ENCODE assay signal across 10 cellular contexts in the genomic region with DNA sequence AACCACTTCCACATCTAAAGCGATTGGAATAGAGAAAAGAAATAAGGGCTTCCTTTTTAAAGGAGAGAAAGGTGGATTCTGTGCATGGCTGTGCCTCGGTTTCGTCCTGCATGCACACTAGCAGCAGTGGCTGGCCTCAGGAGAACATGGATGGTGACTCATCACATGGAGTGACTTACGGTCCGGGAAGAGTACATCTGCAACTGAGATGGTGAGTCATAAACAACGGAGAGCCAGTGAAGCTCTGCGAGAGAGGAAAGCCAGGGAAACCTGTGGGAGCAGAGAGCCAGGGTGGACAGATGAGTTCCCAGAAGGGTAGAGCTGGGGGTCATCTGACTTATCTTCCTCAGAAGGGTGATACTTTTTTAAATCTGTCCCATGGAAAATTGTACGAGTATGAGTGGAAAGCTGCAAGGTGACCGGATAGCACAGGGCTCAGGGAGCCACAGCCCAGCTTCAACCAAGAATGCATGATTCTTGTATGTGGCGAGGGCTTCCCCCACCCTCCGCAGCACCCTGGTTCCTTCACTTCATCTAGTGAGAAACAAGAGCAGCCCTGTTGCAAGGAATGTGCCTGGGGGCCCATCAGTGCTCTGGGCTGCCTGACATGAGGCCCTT.
A peak's percentile ranks its signal among the peaks of the same experiment; 100 is the strongest.
DNase-seq lines count a peak whose midpoint lies in the region; ATAC-seq and TF ChIP-seq lines count a peak whose summit lies in the region.
"Had no signal": no experiment of that assay in that cellular context is flagged by ENCODE, and none has a peak within 500 bp of the region (broad histone marks: within the 10 kb centered on the region; RNA-seq: fewer than 3 reads in every experiment).

No MANE protein-coding gene starts in this region.

- POLR2A ChIA-PET in HEK293 (lab: Yijun Ruan, JAX): interaction anchor here (1.0 kb wide), 2 partner anchors 12 to 259 kb away, joined by 3 to 4 read pairs; partner anchors contain the start of gene KLF6
- POLR2A ChIA-PET in activated CD8-positive, alpha-beta T cell treated with anti-CD3 and anti-CD28 coated beads, Interleukin-2, amount 10 ng/mL, durations not matched to agents 7 days and 5 days (lab: Charles Lee): no interaction called here

- DNase-seq in ascending aorta (ENCODE audit: low spot score in 2 of 2): peak; percentile 39 to 81
- peak; percentile 40 for DNase-seq in iPS-NIHi7 (ENCODE audit: extremely low spot score)
- DNase-seq in superior temporal gyrus (ENCODE audit: extremely low spot score): peak; percentile 67
- no peak for DNase-seq in substantia nigra (lab: John Stamatoyannopoulos, UW)
- no peak for DNase-seq in activated CD8-positive, alpha-beta T cell treated with anti-CD3 and anti-CD28 coated beads, Interleukin-2, amount 10 ng/mL, durations not matched to agents 7 days and 5 days
- no peak for DNase-seq in activated gamma-delta T cell (lab: John Stamatoyannopoulos, UW)
- DNase-seq: activated naive CD4-positive, alpha-beta T cell treated with anti-CD3 and anti-CD28 coated beads for 36 hours had no signal

- H3K4me3 ChIP-seq in HEK293 (ENCODE audit: low read depth, low read length) (no peak overlapping the region), ascending aorta (no peak overlapping the region)

- H3K27ac ChIP-seq in HEK293 (ENCODE audit: extremely low read depth, low read depth, low read length): no peak overlapping the region; the same call in 1 of the 2 replicates
- H3K27ac ChIP-seq in ascending aorta: peak overlapping the region; percentile 38 to 63
- no peak overlapping the region for H3K27ac ChIP-seq in substantia nigra (ENCODE audit: low read depth, low read length, poor library complexity, severe bottlenecking)
- H3K27ac ChIP-seq: neutrophil had no signal

- H3K27ac Mint-ChIP-seq in activated CD8-positive, alpha-beta T cell treated with anti-CD3 and anti-CD28 coated beads, Interleukin-2, amount 10 ng/mL, durations not matched to agents 7 days and 5 days: no peak overlapping the region
- H3K27ac Mint-ChIP-seq: activated naive CD4-positive, alpha-beta T cell treated with anti-CD3 and anti-CD28 coated beads for 36 hours had no signal

- H3K36me3 Mint-ChIP-seq in activated CD8-positive, alpha-beta T cell treated with anti-CD3 and anti-CD28 coated beads, Interleukin-2, amount 10 ng/mL, durations not matched to agents 7 days and 5 days (ENCODE audit: low read depth): no peaks in the 10 kb centered on the region

- H3K4me3 Mint-ChIP-seq in activated CD8-positive, alpha-beta T cell treated with anti-CD3 and anti-CD28 coated beads, Interleukin-2, amount 10 ng/mL, durations not matched to agents 7 days and 5 days: no peak overlapping the region
- H3K4me3 Mint-ChIP-seq: activated naive CD4-positive, alpha-beta T cell treated with anti-CD3 and anti-CD28 coated beads for 36 hours had no signal

- H3K9me3 ChIP-seq in HEK293 (ENCODE audit: control insufficient read depth, insufficient read depth, low read depth, low read length) (no peaks in the 10 kb centered on the region), ascending aorta (peaks cover 0 to 10% of the 10 kb centered on the region in 2 donors)
- H3K9me3 ChIP-seq: neutrophil had no signal

- no peak for ATAC-seq in activated CD8-positive, alpha-beta T cell treated with anti-CD3 and anti-CD28 coated beads, Interleukin-2, amount 10 ng/mL, durations not matched to agents 7 days and 5 days
- no peak for ATAC-seq in GM18520 (IDR thresholded peaks at IDR 0.05; ENCODE audit: unreplicated experiment)

- TF ChIP-seq CTCF in HEK293 (tag by site-specific recombination; IDR thresholded peaks at IDR 0.05) (no peak), ascending aorta (IDR thresholded peaks at IDR 0.05) (no peak)

- H3K4me1 ChIP-seq in HEK293 (ENCODE audit: control insufficient read depth, insufficient read depth, low read length) (peaks cover 4% of the 10 kb centered on the region), ascending aorta (peaks cover 0 to 21% of the 10 kb centered on the region in 2 donors)

- no peaks in the 10 kb centered on the region for H3K27me3 ChIP-seq in ascending aorta
- H3K27me3 ChIP-seq: neutrophil had no signal

- H3K36me3 ChIP-seq in HEK293 (ENCODE audit: control insufficient read depth in 2 of 2, insufficient read depth in 1 of 2, low read length in 2 of 2) (no peaks in the 10 kb centered on the region), ascending aorta (no peaks in the 10 kb centered on the region)
- H3K36me3 ChIP-seq: neutrophil had no signal

- peaks cover 13% of the 10 kb centered on the region for H3K27me3 Mint-ChIP-seq in activated CD8-positive, alpha-beta T cell treated with anti-CD3 and anti-CD28 coated beads, Interleukin-2, amount 10 ng/mL, durations not matched to agents 7 days and 5 days (ENCODE audit: low read depth)

- intact Hi-C loops in ascending aorta (cut with DNase I): loop anchor here (1.0 to 5.0 kb wide), 6 partner anchors 17 to 96 kb away; no protein-coding TSS in a partner anchor

- CTCF ChIA-PET in HEK293 (lab: Yijun Ruan, JAX): interaction anchor here (0.6 kb wide), 1 partner anchor 466 kb away, joined by 3 read pairs; no protein-coding TSS in a partner anchor
- CTCF ChIA-PET in activated CD8-positive, alpha-beta T cell treated with anti-CD3 and anti-CD28 coated beads, Interleukin-2, amount 10 ng/mL, durations not matched to agents 7 days and 5 days (lab: Charles Lee): no interaction called here

- H3K4me1 Mint-ChIP-seq in activated CD8-positive, alpha-beta T cell treated with anti-CD3 and anti-CD28 coated beads, Interleukin-2, amount 10 ng/mL, durations not matched to agents 7 days and 5 days (ENCODE audit: low read depth): no peaks in the 10 kb centered on the region

- no peaks in the 10 kb centered on the region for H3K9me3 Mint-ChIP-seq in activated CD8-positive, alpha-beta T cell treated with anti-CD3 and anti-CD28 coated beads, Interleukin-2, amount 10 ng/mL, durations not matched to agents 7 days and 5 days (ENCODE audit: insufficient read depth)
- H3K9me3 Mint-ChIP-seq: activated naive CD4-positive, alpha-beta T cell treated with anti-CD3 and anti-CD28 coated beads for 36 hours had no signal

TF ChIP-seq in HEK293, 187 proteins besides CTCF, POLR2A, EP300 and RAD21 (continues in another document):
- TF ChIP-seq KLF17 (tag by site-specific recombination; IDR thresholded peaks at IDR 0.05): 0 out of 2 replicates have a peak, but pooled peaks have one; percentile 48
- TF ChIP-seq ZSCAN30 (tag by site-specific recombination; IDR thresholded peaks at IDR 0.05): no peak
- peak; percentile 95 for TF ChIP-seq PRDM1 (tag by site-specific recombination; IDR thresholded peaks at IDR 0.05)
- TF ChIP-seq ZNF600 (tag by site-specific recombination; IDR thresholded peaks at IDR 0.05): peak; percentile 42; the same call in 1 of the 2 replicates
- peak; percentile 44; the same call in 1 of the 2 replicates for TF ChIP-seq GLIS1 (tag by site-specific recombination; IDR thresholded peaks at IDR 0.05)
- peak; percentile 54 for TF ChIP-seq IKZF3 (tag by site-specific recombination; IDR thresholded peaks at IDR 0.05)
- peak; percentile 57 for TF ChIP-seq HIC1 (tag by site-specific recombination; IDR thresholded peaks at IDR 0.05)
- no peak for TF ChIP-seq ZBTB48 (tag by site-specific recombination; IDR thresholded peaks at IDR 0.05)
- no peak for TF ChIP-seq ZBTB21 (tag by site-specific recombination; IDR thresholded peaks at IDR 0.05)
- TF ChIP-seq ZNF19 (tag by site-specific recombination; IDR thresholded peaks at IDR 0.05; ENCODE audit: low read depth): no peak
- no peak for TF ChIP-seq ZNF776 (tag by site-specific recombination; IDR thresholded peaks at IDR 0.05; ENCODE audit: borderline replicate concordance)
- TF ChIP-seq, protein P1, sequence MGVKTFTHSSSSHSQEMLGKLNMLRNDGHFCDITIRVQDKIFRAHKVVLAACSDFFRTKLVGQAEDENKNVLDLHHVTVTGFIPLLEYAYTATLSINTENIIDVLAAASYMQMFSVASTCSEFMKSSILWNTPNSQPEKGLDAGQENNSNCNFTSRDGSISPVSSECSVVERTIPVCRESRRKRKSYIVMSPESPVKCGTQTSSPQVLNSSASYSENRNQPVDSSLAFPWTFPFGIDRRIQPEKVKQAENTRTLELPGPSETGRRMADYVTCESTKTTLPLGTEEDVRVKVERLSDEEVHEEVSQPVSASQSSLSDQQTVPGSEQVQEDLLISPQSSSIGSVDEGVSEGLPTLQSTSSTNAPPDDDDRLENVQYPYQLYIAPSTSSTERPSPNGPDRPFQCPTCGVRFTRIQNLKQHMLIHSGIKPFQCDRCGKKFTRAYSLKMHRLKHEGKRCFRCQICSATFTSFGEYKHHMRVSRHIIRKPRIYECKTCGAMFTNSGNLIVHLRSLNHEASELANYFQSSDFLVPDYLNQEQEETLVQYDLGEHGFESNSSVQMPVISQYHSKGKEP (tag by site-specific recombination; IDR thresholded peaks at IDR 0.05): peak; percentile 15; the same call in 1 of the 2 replicates
- TF ChIP-seq ZNF501 (tag by site-specific recombination; IDR thresholded peaks at IDR 0.05): no peak
- TF ChIP-seq BCL11A (tag by site-specific recombination; IDR thresholded peaks at IDR 0.05; ENCODE audit: low read depth): peak; percentile 68; the same call in 1 of the 2 replicates
- TF ChIP-seq ZBTB17 (tag by site-specific recombination; IDR thresholded peaks at IDR 0.05): peak; percentile 76

Comparison
In these comparisons a context has a peak if more than half of its experiments do, and no peak if none do; other contexts are left out.
1. H3K27ac ChIP-seq: peak in ascending aorta (2 of 2); none in HEK293 (single experiment) and substantia nigra (single experiment).
2. DNase-seq: peak in ascending aorta (2 of 2), iPS-NIHi7 (single experiment) and superior temporal gyrus (single experiment); none in substantia nigra (0 of 49), activated CD8-positive, alpha-beta T cell treated with anti-CD3 and anti-CD28 coated beads, Interleukin-2, amount 10 ng/mL, durations not matched to agents 7 days and 5 days (single experiment) and activated gamma-delta T cell (single experiment).